In the genomic region with DNA sequence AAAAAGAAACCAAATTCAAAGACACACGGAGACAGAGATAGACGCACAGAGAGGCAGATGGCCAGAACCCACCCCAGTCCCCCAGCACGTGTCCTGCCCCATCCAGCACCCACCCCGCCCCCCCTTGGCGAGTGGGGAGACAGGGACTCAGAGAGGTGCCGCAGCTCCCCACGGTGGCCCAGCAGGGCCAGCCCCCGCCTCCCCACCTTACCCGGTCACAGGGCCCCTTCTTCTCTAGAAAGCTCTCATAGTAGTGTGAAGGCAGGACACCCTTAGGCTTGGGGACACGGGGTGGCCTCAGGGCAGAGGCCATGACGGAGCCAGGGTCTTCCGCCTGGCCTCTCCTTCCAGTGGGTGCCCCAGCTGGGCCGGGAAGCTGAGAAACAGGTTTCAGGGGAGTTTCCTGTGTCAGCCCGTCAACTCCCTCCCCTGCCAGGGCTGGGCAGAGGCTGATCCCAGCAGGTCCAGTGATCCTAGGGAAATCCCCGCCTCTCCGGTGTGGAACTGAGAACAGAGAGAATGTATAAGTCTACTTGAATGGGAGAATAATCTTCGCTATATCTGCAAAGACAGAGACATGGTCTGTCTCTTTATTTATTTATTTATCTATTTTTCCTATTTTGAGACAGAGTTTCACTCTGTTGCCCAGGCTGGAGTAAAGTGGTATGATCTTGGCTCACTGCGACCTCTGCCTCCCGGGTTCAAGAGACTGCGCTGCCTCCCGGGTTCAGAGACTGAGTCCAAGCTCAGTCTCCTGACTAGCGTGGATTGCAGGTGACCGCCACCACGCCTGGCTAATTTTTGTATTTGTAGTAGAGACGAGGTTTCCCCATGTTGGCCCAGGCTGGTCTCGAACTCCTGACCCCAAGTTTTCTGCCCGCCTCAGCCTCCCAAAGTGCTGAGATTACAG, we compare ENCODE assay signal across 8 cellular contexts. TPM values are rescaled to one million over a fixed set of nuclear protein-coding genes. Genes with fewer than 3 reads are reported as not detected.
DNase-seq lines count a peak whose midpoint lies in the region; ATAC-seq and TF ChIP-seq lines count a peak whose summit lies in the region.

A gene with protein sequence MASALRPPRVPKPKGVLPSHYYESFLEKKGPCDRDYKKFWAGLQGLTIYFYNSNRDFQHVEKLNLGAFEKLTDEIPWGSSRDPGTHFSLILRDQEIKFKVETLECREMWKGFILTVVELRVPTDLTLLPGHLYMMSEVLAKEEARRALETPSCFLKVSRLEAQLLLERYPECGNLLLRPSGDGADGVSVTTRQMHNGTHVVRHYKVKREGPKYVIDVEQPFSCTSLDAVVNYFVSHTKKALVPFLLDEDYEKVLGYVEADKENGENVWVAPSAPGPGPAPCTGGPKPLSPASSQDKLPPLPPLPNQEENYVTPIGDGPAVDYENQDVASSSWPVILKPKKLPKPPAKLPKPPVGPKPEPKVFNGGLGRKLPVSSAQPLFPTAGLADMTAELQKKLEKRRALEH (minus strand): TSS at position 387 of the 910 bp plus-strand sequence. CDS start 74 bp downstream, at position 313.

- no peaks in the 10 kb centered on the region for H3K27me3 Mint-ChIP-seq in CD4-positive, alpha-beta T cell

- no peaks in the 10 kb centered on the region for H3K27me3 ChIP-seq in CD4-positive, alpha-beta T cell (ENCODE audit: control insufficient read depth, insufficient read depth, low read length)
- H3K27me3 ChIP-seq in iPS-20b (ENCODE audit: insufficient read depth, low read length), result no peaks in the 10 kb centered on the region

- H3K4me1 Mint-ChIP-seq in CD4-positive, alpha-beta T cell (ENCODE audit: low read depth), result peaks cover 37% of the 10 kb centered on the region

- peak within 1 kb of the TSS; percentile 7 for H3K27ac ChIP-seq in CD4-positive, alpha-beta T cell (ENCODE audit: low read depth, low read length)
- no peak within 1 kb of the TSS for H3K27ac ChIP-seq in iPS-20b (ENCODE audit: low read length)

- DNase-seq in CD4-positive, alpha-beta T cell, result peak in 1 of 10 experiments; percentile 13
- DNase-seq in LoVo (ENCODE audit: low spot score) (peak; percentile 66), amniotic epithelial cell (ENCODE audit: low read depth) (peak; percentile 40)
- peak; percentile 40 for DNase-seq in stimulated activated CD8-positive, alpha-beta memory T cell treated with anti-CD3 and anti-CD28 coated beads, Interleukin-4, amount 100 ng/mL, for 48 hours
- no peak for DNase-seq in activated effector memory CD4-positive, alpha-beta T cell treated with anti-CD3 and anti-CD28 coated beads, Interleukin-2, amount 50 U/mL, for 16 hours

- peaks cover 8% of the 10 kb centered on the region for H3K36me3 Mint-ChIP-seq in CD4-positive, alpha-beta T cell (ENCODE audit: low read depth)

- CTCF ChIA-PET in CD4-positive, alpha-beta T cell (lab: Charles Lee), result interaction anchor here (1.3 to 1.5 kb wide), 2 partner anchors 14 to 62 kb away, joined by 4 to 5 read pairs; a partner anchor contains a TSS

- no peak for TF ChIP-seq CTCF in CD4-positive, alpha-beta T cell (IDR thresholded peaks at IDR 0.05)

- POLR2A ChIA-PET in CD4-positive, alpha-beta T cell (lab: Charles Lee), result interaction anchor here (0.8 to 1.5 kb wide), 3 partner anchors 11 to 61 kb away, joined by 3 to 9 read pairs (median 4); a partner anchor contains a TSS

- H3K9me3 Mint-ChIP-seq in CD4-positive, alpha-beta T cell, result peaks cover 3% of the 10 kb centered on the region

- peak within 1 kb of the TSS; percentile 76 for H3K27ac Mint-ChIP-seq in CD4-positive, alpha-beta T cell

- no peaks in the 10 kb centered on the region for H3K4me1 ChIP-seq in iPS-20b (ENCODE audit: insufficient read depth, low read length)

- no peaks in the 10 kb centered on the region for H3K9me3 ChIP-seq in CD4-positive, alpha-beta T cell (ENCODE audit: control insufficient read depth, low read length)
- H3K9me3 ChIP-seq in iPS-20b (ENCODE audit: insufficient read depth, low read depth, low read length), result no peaks in the 10 kb centered on the region

- H3K36me3 ChIP-seq in iPS-20b (ENCODE audit: insufficient read depth, low read depth, low read length), result no peaks in the 10 kb centered on the region

- ATAC-seq in CD4-positive, alpha-beta T cell (ENCODE audit: poor library complexity), result no peak
- ATAC-seq in HG02852 (IDR thresholded peaks at IDR 0.05; ENCODE audit: unreplicated experiment), result no peak
- ATAC-seq in HG03159 (IDR thresholded peaks at IDR 0.05; ENCODE audit: unreplicated experiment), result no peak

- peak within 1 kb of the TSS; percentile 84 for H3K4me3 Mint-ChIP-seq in CD4-positive, alpha-beta T cell

- H3K9ac ChIP-seq in iPS-20b (ENCODE audit: low read depth, low read length), result no peak within 1 kb of the TSS

- intact Hi-C loops in CD4-positive, alpha-beta T cell (cut with DNase I, micrococcal nuclease), result no loop called here

- H3K4me3 ChIP-seq in iPS-20b (ENCODE audit: low read length), result peak within 1 kb of the TSS; percentile 62

RNA-seq across cellular contexts. Expression of the gene that starts here (rescaled TPM):
- total RNA-seq in CD4-positive, alpha-beta T cell, result 1 to 10 TPM; 1.7 to 1.8 TPM
